ENCODE assay signal across 1 cellular context in the genomic region with DNA sequence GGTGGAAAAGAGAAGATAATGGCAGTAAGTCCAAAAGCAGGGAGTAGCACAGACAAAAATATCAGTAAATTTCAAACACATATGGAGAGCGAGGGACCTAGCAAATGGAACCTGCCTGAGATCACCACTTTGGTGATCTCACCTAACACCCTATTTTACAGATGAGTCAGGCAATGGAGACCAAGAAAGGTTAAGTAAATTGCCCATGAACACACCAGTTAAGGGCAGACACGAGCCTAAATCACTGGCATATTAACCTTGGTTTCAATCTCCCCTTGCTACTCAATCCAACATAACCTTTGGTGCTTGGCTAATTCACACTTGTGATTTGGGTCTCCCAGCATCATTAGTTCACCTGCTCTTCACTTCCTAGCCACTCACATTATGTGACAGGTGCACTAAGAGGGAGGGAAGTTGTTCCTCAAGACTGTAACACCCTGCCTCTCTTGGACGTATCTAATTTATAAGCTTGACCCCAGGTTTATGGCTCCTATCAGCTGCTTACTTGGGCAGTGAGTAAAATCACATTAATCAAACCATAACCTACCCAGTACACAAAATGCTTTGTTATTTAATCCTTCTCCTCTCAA.
A peak's percentile ranks its signal among the peaks of the same experiment; 100 is the strongest.
TF ChIP-seq lines count a peak whose summit lies in the region.

No MANE protein-coding gene starts in this region.

TF ChIP-seq in HEK293, 187 proteins besides CTCF, POLR2A, EP300 and RAD21 (continued from another document):
- TF ChIP-seq, protein P1, sequence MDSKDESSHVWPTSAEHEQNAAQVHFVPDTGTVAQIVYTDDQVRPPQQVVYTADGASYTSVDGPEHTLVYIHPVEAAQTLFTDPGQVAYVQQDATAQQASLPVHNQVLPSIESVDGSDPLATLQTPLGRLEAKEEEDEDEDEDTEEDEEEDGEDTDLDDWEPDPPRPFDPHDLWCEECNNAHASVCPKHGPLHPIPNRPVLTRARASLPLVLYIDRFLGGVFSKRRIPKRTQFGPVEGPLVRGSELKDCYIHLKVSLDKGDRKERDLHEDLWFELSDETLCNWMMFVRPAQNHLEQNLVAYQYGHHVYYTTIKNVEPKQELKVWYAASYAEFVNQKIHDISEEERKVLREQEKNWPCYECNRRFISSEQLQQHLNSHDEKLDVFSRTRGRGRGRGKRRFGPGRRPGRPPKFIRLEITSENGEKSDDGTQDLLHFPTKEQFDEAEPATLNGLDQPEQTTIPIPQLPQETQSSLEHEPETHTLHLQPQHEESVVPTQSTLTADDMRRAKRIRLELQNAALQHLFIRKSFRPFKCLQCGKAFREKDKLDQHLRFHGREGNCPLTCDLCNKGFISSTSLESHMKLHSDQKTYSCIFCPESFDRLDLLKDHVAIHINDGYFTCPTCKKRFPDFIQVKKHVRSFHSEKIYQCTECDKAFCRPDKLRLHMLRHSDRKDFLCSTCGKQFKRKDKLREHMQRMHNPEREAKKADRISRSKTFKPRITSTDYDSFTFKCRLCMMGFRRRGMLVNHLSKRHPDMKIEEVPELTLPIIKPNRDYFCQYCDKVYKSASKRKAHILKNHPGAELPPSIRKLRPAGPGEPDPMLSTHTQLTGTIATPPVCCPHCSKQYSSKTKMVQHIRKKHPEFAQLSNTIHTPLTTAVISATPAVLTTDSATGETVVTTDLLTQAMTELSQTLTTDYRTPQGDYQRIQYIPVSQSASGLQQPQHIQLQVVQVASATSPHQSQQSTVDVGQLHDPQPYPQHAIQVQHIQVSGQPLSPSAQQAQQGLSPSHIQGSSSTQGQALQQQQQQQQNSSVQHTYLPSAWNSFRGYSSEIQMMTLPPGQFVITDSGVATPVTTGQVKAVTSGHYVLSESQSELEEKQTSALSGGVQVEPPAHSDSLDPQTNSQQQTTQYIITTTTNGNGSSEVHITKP (tag by site-specific recombination; IDR thresholded peaks at IDR 0.05) = 0 out of 2 replicates have a peak, but pooled peaks have one; percentile 18
- 0 out of 2 replicates have a peak, but pooled peaks have one; percentile 36 for TF ChIP-seq ZNF366 (tag by site-specific recombination; conservative IDR thresholded peaks at IDR 0.05)
- TF ChIP-seq, protein P2, sequence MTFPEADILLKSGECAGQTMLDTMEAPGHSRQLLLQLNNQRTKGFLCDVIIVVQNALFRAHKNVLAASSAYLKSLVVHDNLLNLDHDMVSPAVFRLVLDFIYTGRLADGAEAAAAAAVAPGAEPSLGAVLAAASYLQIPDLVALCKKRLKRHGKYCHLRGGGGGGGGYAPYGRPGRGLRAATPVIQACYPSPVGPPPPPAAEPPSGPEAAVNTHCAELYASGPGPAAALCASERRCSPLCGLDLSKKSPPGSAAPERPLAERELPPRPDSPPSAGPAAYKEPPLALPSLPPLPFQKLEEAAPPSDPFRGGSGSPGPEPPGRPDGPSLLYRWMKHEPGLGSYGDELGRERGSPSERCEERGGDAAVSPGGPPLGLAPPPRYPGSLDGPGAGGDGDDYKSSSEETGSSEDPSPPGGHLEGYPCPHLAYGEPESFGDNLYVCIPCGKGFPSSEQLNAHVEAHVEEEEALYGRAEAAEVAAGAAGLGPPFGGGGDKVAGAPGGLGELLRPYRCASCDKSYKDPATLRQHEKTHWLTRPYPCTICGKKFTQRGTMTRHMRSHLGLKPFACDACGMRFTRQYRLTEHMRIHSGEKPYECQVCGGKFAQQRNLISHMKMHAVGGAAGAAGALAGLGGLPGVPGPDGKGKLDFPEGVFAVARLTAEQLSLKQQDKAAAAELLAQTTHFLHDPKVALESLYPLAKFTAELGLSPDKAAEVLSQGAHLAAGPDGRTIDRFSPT (tag by site-specific recombination; IDR thresholded peaks at IDR 0.05) = peak; percentile 63; the same call in 1 of the 2 replicates
- TF ChIP-seq ZNF335 (tag by site-specific recombination; conservative IDR thresholded peaks at IDR 0.05) = peak; percentile 30; the same call in 1 of the 2 replicates
- peak; percentile 62; the same call in 1 of the 2 replicates for TF ChIP-seq INSM2 (tag by site-specific recombination; IDR thresholded peaks at IDR 0.05)
- no peak for TF ChIP-seq ZFP69B (tag by site-specific recombination; IDR thresholded peaks at IDR 0.05)
- 0 out of 2 replicates have a peak, but pooled peaks have one; percentile 13 for TF ChIP-seq PRDM4 (tag by site-specific recombination; IDR thresholded peaks at IDR 0.05)
- peak; percentile 74 for TF ChIP-seq ZNF24 (tag by site-specific recombination; IDR thresholded peaks at IDR 0.05)
- no peak for TF ChIP-seq ZNF2 (tag by site-specific recombination; IDR thresholded peaks at IDR 0.05)
- TF ChIP-seq TCF7L2 (IDR thresholded peaks at IDR 0.05; ENCODE audit: borderline replicate concordance, low read depth, low read length) = peak; percentile 14; the same call in 1 of the 2 replicates
- peak; percentile 60 for TF ChIP-seq ZNF843 (tag by site-specific recombination; IDR thresholded peaks at IDR 0.05)
- TF ChIP-seq ZNF266 (tag by site-specific recombination; IDR thresholded peaks at IDR 0.05; ENCODE audit: low read depth) = no peak
- TF ChIP-seq SCRT2 (tag by site-specific recombination; IDR thresholded peaks at IDR 0.05) = no peak
- peak; percentile 48 for TF ChIP-seq FEZF1 (tag by site-specific recombination; IDR thresholded peaks at IDR 0.05)
- peak; percentile 59 for TF ChIP-seq SP7 (tag by site-specific recombination; IDR thresholded peaks at IDR 0.05)
- peak; percentile 64 for TF ChIP-seq GFI1B (tag by site-specific recombination; IDR thresholded peaks at IDR 0.05)
